Comparison of ENCODE assay signal across 10 cellular contexts in genomic region chr19:13959962-13960862, GRCh38. TPM values are rescaled to one million over a fixed set of nuclear protein-coding genes. Genes with fewer than 3 reads are reported as not detected.
A peak's percentile ranks its signal among the peaks of the same experiment; 100 is the strongest.
DNase-seq lines count a peak whose midpoint lies in the region; ATAC-seq, FAIRE-seq and TF ChIP-seq lines count a peak whose summit lies in the region.
"Had no signal": no experiment of that assay in that cellular context is flagged by ENCODE, and none has a peak within 500 bp of the region (broad histone marks: within the 10 kb centered on the region; RNA-seq: fewer than 3 reads in every experiment).

No MANE protein-coding gene starts in this region.

- no peaks in the 10 kb centered on the region for H3K9me3 ChIP-seq in GM23248 (ENCODE audit: low read depth)
- no peaks in the 10 kb centered on the region for H3K9me3 ChIP-seq in HepG2 (ENCODE audit: low read length)
- H3K9me3 ChIP-seq in ovary: no peaks in the 10 kb centered on the region

- H3K4me2 ChIP-seq in GM23248 (ENCODE audit: unreplicated experiment): no peak overlapping the region
- no peak overlapping the region for H3K4me2 ChIP-seq in HepG2 (ENCODE audit: low read depth, low read length)

- peak; percentile 11 to 33 for ATAC-seq in activated T-cell treated with anti-CD3 and anti-CD28 coated beads, Interleukin-2, amount 50 U/mL, for 72 hours (replicated peaks in 1 of 2)
- peak; percentile 66 for ATAC-seq in HepG2
- no peak for ATAC-seq in HG03039 (IDR thresholded peaks at IDR 0.05; ENCODE audit: unreplicated experiment)

- H3K27me3 Mint-ChIP-seq in activated T-cell treated with anti-CD3 and anti-CD28 coated beads, Interleukin-2, amount 50 U/mL, for 72 hours (ENCODE audit: low read depth): no peaks in the 10 kb centered on the region

- H3K36me3 Mint-ChIP-seq in activated T-cell treated with anti-CD3 and anti-CD28 coated beads, Interleukin-2, amount 50 U/mL, for 72 hours (ENCODE audit: insufficient read depth in 2 of 2): peaks cover 0 to 12% of the 10 kb centered on the region in 2 donors

- peaks cover 9% of the 10 kb centered on the region; the same call in 1 of the 2 replicates for H3F3A ChIP-seq in GM23248 (ENCODE audit: insufficient read depth)

- TF ChIP-seq CTCF in AG09309 (IDR thresholded peaks at IDR 0.05; ENCODE audit: control insufficient read depth, insufficient read depth, low read depth, low read length, missing control alignments): peak; percentile 43
- TF ChIP-seq CTCF in HepG2 (CRISPR knock-in tag; IDR thresholded peaks at IDR 0.05): peak; percentile 57
- no peak for TF ChIP-seq CTCF in ovary (IDR thresholded peaks at IDR 0.05)

- no peaks in the 10 kb centered on the region for H3K9me2 ChIP-seq in GM23248 (ENCODE audit: insufficient read depth)

- no peak for DNase-seq in AG09309 (ENCODE audit: low read depth)
- DNase-seq in GM23248: peak; percentile 40
- no peak for DNase-seq in activated T-cell treated with anti-CD3 and anti-CD28 coated beads, Interleukin-2, amount 50 U/mL, for 72 hours
- DNase-seq in HepG2 (ENCODE audit: low spot score): no peak
- no peak for DNase-seq in ovary
- DNase-seq in middle frontal gyrus (ENCODE audit: extremely low spot score, low spot score): no peak
- DNase-seq in posterior cingulate gyrus: no peak
- DNase-seq: NCI-H2081 had no signal

- no peak overlapping the region for H3K4me3 Mint-ChIP-seq in activated T-cell treated with anti-CD3 and anti-CD28 coated beads, Interleukin-2, amount 50 U/mL, for 72 hours
- H3K4me3 Mint-ChIP-seq: nephron had no signal

- no peaks in the 10 kb centered on the region for H3K4me1 Mint-ChIP-seq in activated T-cell treated with anti-CD3 and anti-CD28 coated beads, Interleukin-2, amount 50 U/mL, for 72 hours (ENCODE audit: low read depth)

- POLR2A ChIA-PET in HepG2 (lab: Yijun Ruan, JAX): no interaction called here

- 89 to 91% methylated on average over 22 to 27 of the region's 27 CpGs for WGBS in GM23248 (ENCODE audit: low coverage in 1 of 2, low lambda C conversion rate in 2 of 2, missing lambda C conversion rate in 2 of 2), 2 experiments
- 97% methylated on average over 23 of the region's 27 CpGs for WGBS in HepG2 (ENCODE audit: low lambda C conversion rate)
- 82 to 88% (median 86%) methylated on average over 27 of the region's 27 CpGs for WGBS in ovary, 3 donors

- in situ Hi-C loops in GM23248 (cut with MboI) (no loop called here), HepG2 (cut with HindIII; ENCODE audit: extremely low pct_ligation_motif_present, low pct_unique_long_range_greater_than_20kb) (no loop called here)

- TF ChIP-seq POLR2A in HepG2 (IDR thresholded peaks at IDR 0.05; ENCODE audit: insufficient read depth in 1 of 2, low read depth in 2 of 2, low read length in 2 of 2) (no peak; a peak in 1 of 4 replicates), ovary (IDR thresholded peaks at IDR 0.05) (no peak)

- H3K9me3 Mint-ChIP-seq in activated T-cell treated with anti-CD3 and anti-CD28 coated beads, Interleukin-2, amount 50 U/mL, for 72 hours: no peaks in the 10 kb centered on the region
- H3K9me3 Mint-ChIP-seq: nephron had no signal

- peaks cover 4% of the 10 kb centered on the region; the same call in 1 of the 2 replicates for H3K36me3 ChIP-seq in GM23248 (ENCODE audit: low read depth)
- H3K36me3 ChIP-seq in HepG2 (replicated peaks in 1 of 2; ENCODE audit: control insufficient read depth in 1 of 2, insufficient read depth in 2 of 2, low read length in 2 of 2): peaks cover 20 to 46% of the 10 kb centered on the region in 2 experiments; a peak in 4 of 5 replicates
- no peaks in the 10 kb centered on the region for H3K36me3 ChIP-seq in ovary

- no peak for FAIRE-seq in HepG2 (lab: Jason Lieb, UNC)

- H3K4me1 ChIP-seq in GM23248 (ENCODE audit: insufficient read depth) (no peaks in the 10 kb centered on the region), HepG2 (ENCODE audit: insufficient read depth, low read length) (no peaks in the 10 kb centered on the region), ovary (ENCODE audit: insufficient read depth) (no peaks in the 10 kb centered on the region)

- no peaks in the 10 kb centered on the region for H4K20me1 ChIP-seq in GM23248 (ENCODE audit: insufficient read depth)
- no peaks in the 10 kb centered on the region for H4K20me1 ChIP-seq in HepG2 (ENCODE audit: insufficient read depth, low read length)

- TF ChIP-seq EP300 in HepG2 (IDR thresholded peaks at IDR 0.05; ENCODE audit: low read depth in 2 of 2, low read length in 2 of 2) (no peak), HepG2 (CRISPR knock-in tag; IDR thresholded peaks at IDR 0.05; ENCODE audit: borderline replicate concordance) (no peak), ovary (IDR thresholded peaks at IDR 0.05) (no peak)

- BruUV-seq in HepG2 (replicated peaks; lab: Mats Ljungman, UMichigan): no TSS peak

- H3K79me2 ChIP-seq in GM23248 (ENCODE audit: insufficient read depth): peaks cover 2% of the 10 kb centered on the region
- no peaks in the 10 kb centered on the region for H3K79me2 ChIP-seq in HepG2 (ENCODE audit: insufficient read depth, low read length)

- H3K4me3 ChIP-seq in AG09309 (ENCODE audit: control insufficient read depth, low read depth, low read length) (no peak overlapping the region), GM23248 (no peak overlapping the region), HepG2 (replicated peaks in 1 of 3; ENCODE audit: insufficient read depth in 1 of 3, low read depth in 2 of 3, low read length in 3 of 3) (no peak overlapping the region), ovary (no peak overlapping the region)

- TF ChIP-seq RAD21 in HepG2 (CRISPR knock-in tag; IDR thresholded peaks at IDR 0.05): no peak

- H2AFZ ChIP-seq in GM23248 (no peak overlapping the region), HepG2 (ENCODE audit: low read length) (no peak overlapping the region)

- H3K9ac ChIP-seq in GM23248 (no peak overlapping the region), HepG2 (ENCODE audit: insufficient read depth, low read depth, low read length) (no peak overlapping the region)

- H3K27me3 ChIP-seq in GM23248 (replicated peaks; ENCODE audit: insufficient read depth) (no peaks in the 10 kb centered on the region), HepG2 (ENCODE audit: control insufficient read depth in 1 of 2, insufficient read depth in 2 of 2, low read length in 2 of 2) (no peaks in the 10 kb centered on the region), ovary (no peaks in the 10 kb centered on the region)

- CTCF ChIA-PET in HepG2 (lab: Yijun Ruan, JAX; ENCODE audit: low intra/inter-chr PET ratio, low total read pairs): no interaction called here

- no peak overlapping the region for H3K27ac ChIP-seq in GM23248
- H3K27ac ChIP-seq in HepG2 (ENCODE audit: extremely low read length, insufficient read depth, low read length): no peak overlapping the region
- no peak overlapping the region for H3K27ac ChIP-seq in ovary

- intact Hi-C loops in HepG2 (cut with micrococcal nuclease; ENCODE audit: unreplicated experiment) (no loop called here), ovary (cut with DNase I) (no loop called here), posterior cingulate gyrus (cut with DNase I) (loop anchor here (10.0 kb wide), 1 partner anchor 55 kb away; the partner anchor contains the start of genes BRME1 and CC2D1A)

- H3K27ac Mint-ChIP-seq in activated T-cell treated with anti-CD3 and anti-CD28 coated beads, Interleukin-2, amount 50 U/mL, for 72 hours: no peak overlapping the region

RNA-seq across cellular contexts. Expression of gene DCAF15, which starts 7.9 kb away (rescaled TPM):
- 10.6 and 11.5 TPM in 2 replicates for total RNA-seq in GM23248 (2014; rRNA removed; shearing (Covaris generic))
- polyA plus RNA-seq in GM23248 (2016; fragmentation: Nextera tagmentation; extraction: Ambion mirVana): 9.3 and 10.5 TPM in 2 replicates
- 10 to 100 TPM; 62.9 to 79.8 TPM for total RNA-seq in activated T-cell treated with anti-CD3 and anti-CD28 coated beads, Interleukin-2, amount 50 U/mL, for 72 hours
- total RNA-seq in HepG2 (2016; rRNA removed; fragmentation: Illumina TruSeq; extraction: Trizol): 8.5 and 14.0 TPM in 2 replicates
- 11.3 and 12.1 TPM in 2 replicates for total RNA-seq in HepG2 (2016; cell fraction: cytosol; rRNA removed; fragmentation: Illumina TruSeq; extraction: Trizol; ENCODE audit: low read depth)
- total RNA-seq in HepG2 (2016; cell fraction: insoluble cytoplasmic fraction; rRNA removed; fragmentation: Illumina TruSeq; extraction: Trizol): 7.3 and 14.2 TPM in 2 replicates
- 13.3 and 15.4 TPM in 2 replicates for total RNA-seq in HepG2 (2016; cell fraction: membrane; rRNA removed; fragmentation: Illumina TruSeq; extraction: Trizol)
- total RNA-seq in HepG2 (2016; cell fraction: nucleus; rRNA removed; fragmentation: Illumina TruSeq; extraction: Trizol): 12.9 and 17.6 TPM in 2 replicates
- 13.5 and 13.6 TPM in 2 replicates for polyA plus RNA-seq in HepG2 (2011; rRNA removed)
- polyA plus RNA-seq in HepG2 (2011; cell fraction: cytosol; rRNA removed): 5.9 and 10.2 TPM in 2 replicates
- polyA plus RNA-seq in HepG2 (2011; cell fraction: nucleus; rRNA removed): 69.0 and 111 TPM in 2 replicates
- polyA plus RNA-seq in HepG2 (2012): 9.5 and 10.5 TPM in 2 replicates
- polyA plus RNA-seq in HepG2 (2016; cell fraction: cytosol; fragmentation: Illumina TruSeq; extraction: Trizol; ENCODE audit: low read depth): 8.3 and 9.9 TPM in 2 replicates
- 15.3 and 20.8 TPM in 2 replicates for polyA plus RNA-seq in HepG2 (2016; cell fraction: insoluble cytoplasmic fraction; fragmentation: Illumina TruSeq; extraction: Trizol; ENCODE audit: low read depth)
- 8.6 TPM in 2 replicates for polyA plus RNA-seq in HepG2 (2016; cell fraction: membrane; fragmentation: Illumina TruSeq; extraction: Trizol; ENCODE audit: low read depth)
- polyA plus RNA-seq in HepG2 (2016; cell fraction: nucleus; fragmentation: Illumina TruSeq; extraction: Trizol; ENCODE audit: insufficient read depth, low read depth): 52.7 and 54.2 TPM in 2 replicates
- polyA minus RNA-seq in HepG2 (2011; rRNA and poly(A)+ RNA removed; ENCODE audit: low replicate concordance): 18.8 and 26.1 TPM in 2 replicates
- 6.5 and 8.8 TPM in 2 replicates for polyA minus RNA-seq in HepG2 (2011; cell fraction: cytosol; rRNA and poly(A)+ RNA removed)
- polyA minus RNA-seq in HepG2 (2011; cell fraction: nucleus; rRNA and poly(A)+ RNA removed): 12.1 and 15.6 TPM in 2 replicates
- 10 to 100 TPM; 11.1 to 28.0 (median 23.4) TPM for total RNA-seq in ovary
- 10 to 100 TPM in 1 of 2 donors, 1 to 10 TPM in 1; 5.0 to 29.1 TPM for polyA plus RNA-seq in ovary

RNA-seq across cellular contexts. Expression of gene PODNL1, which starts 22.0 kb away (rescaled TPM):
- total RNA-seq in GM23248 (2014; rRNA removed; shearing (Covaris generic)): 6.2 and 9.2 TPM in 2 replicates
- polyA plus RNA-seq in GM23248 (2016; fragmentation: Nextera tagmentation; extraction: Ambion mirVana) (36.8 and 45.3 TPM in 2 replicates), HepG2 (2011; rRNA removed) (0.18 TPM in 1 of 2 replicates, not detected in the other), ovary (1 to 10 TPM in 1 of 2 donors, under 1 TPM in 1; 0.63 to 3.7 TPM)
- total RNA-seq in activated T-cell treated with anti-CD3 and anti-CD28 coated beads, Interleukin-2, amount 50 U/mL, for 72 hours: under 1 TPM in 1 of 2 donors, not detected in 1; 0.81 TPM
- total RNA-seq in HepG2 (2016; rRNA removed; fragmentation: Illumina TruSeq; extraction: Trizol) (not detected in 2 replicates), ovary (1 to 10 TPM in 5 of 7 donors, under 1 TPM in 2; 0.48 to 3.8 (median 1.4) TPM)
- not detected in 2 replicates for total RNA-seq in HepG2 (2016; cell fraction: cytosol; rRNA removed; fragmentation: Illumina TruSeq; extraction: Trizol; ENCODE audit: low read depth)
- total RNA-seq in HepG2 (2016; cell fraction: insoluble cytoplasmic fraction; rRNA removed; fragmentation: Illumina TruSeq; extraction: Trizol): not detected in 2 replicates
- total RNA-seq in HepG2 (2016; cell fraction: membrane; rRNA removed; fragmentation: Illumina TruSeq; extraction: Trizol): 0.17 TPM in 1 of 2 replicates, not detected in the other
- total RNA-seq in HepG2 (2016; cell fraction: nucleus; rRNA removed; fragmentation: Illumina TruSeq; extraction: Trizol): not detected in 2 replicates
- 0.15 TPM in 1 of 2 replicates, not detected in the other for polyA plus RNA-seq in HepG2 (2011; cell fraction: cytosol; rRNA removed)
- 0.26 TPM in 2 replicates for polyA plus RNA-seq in HepG2 (2011; cell fraction: nucleus; rRNA removed)
- polyA plus RNA-seq in HepG2 (2012): 0.19 and 0.24 TPM in 2 replicates
- not detected in 2 replicates for polyA plus RNA-seq in HepG2 (2016; cell fraction: cytosol; fragmentation: Illumina TruSeq; extraction: Trizol; ENCODE audit: low read depth)
- polyA plus RNA-seq in HepG2 (2016; cell fraction: insoluble cytoplasmic fraction; fragmentation: Illumina TruSeq; extraction: Trizol; ENCODE audit: low read depth): not detected in 2 replicates
- not detected in 2 replicates for polyA plus RNA-seq in HepG2 (2016; cell fraction: membrane; fragmentation: Illumina TruSeq; extraction: Trizol; ENCODE audit: low read depth)
- polyA plus RNA-seq in HepG2 (2016; cell fraction: nucleus; fragmentation: Illumina TruSeq; extraction: Trizol; ENCODE audit: insufficient read depth, low read depth): not detected in 2 replicates
- 0.54 TPM in 1 of 2 replicates, not detected in the other for polyA minus RNA-seq in HepG2 (2011; rRNA and poly(A)+ RNA removed; ENCODE audit: low replicate concordance)
- polyA minus RNA-seq in HepG2 (2011; cell fraction: cytosol; rRNA and poly(A)+ RNA removed): not detected in 2 replicates
- not detected in 2 replicates for polyA minus RNA-seq in HepG2 (2011; cell fraction: nucleus; rRNA and poly(A)+ RNA removed)

RNA-seq across cellular contexts. Expression of gene RFX1, which starts 45.9 kb away (rescaled TPM):
- total RNA-seq in GM23248 (2014; rRNA removed; shearing (Covaris generic)): 1.9 and 2.5 TPM in 2 replicates
- 1.6 and 1.7 TPM in 2 replicates for polyA plus RNA-seq in GM23248 (2016; fragmentation: Nextera tagmentation; extraction: Ambion mirVana)
- 10 to 100 TPM; 11.4 to 11.9 TPM for total RNA-seq in activated T-cell treated with anti-CD3 and anti-CD28 coated beads, Interleukin-2, amount 50 U/mL, for 72 hours
- total RNA-seq in HepG2 (2016; rRNA removed; fragmentation: Illumina TruSeq; extraction: Trizol): 1.3 and 1.4 TPM in 2 replicates
- 0.62 and 1.0 TPM in 2 replicates for total RNA-seq in HepG2 (2016; cell fraction: cytosol; rRNA removed; fragmentation: Illumina TruSeq; extraction: Trizol; ENCODE audit: low read depth)
- 1.2 and 1.9 TPM in 2 replicates for total RNA-seq in HepG2 (2016; cell fraction: insoluble cytoplasmic fraction; rRNA removed; fragmentation: Illumina TruSeq; extraction: Trizol)
- 1.2 and 1.6 TPM in 2 replicates for total RNA-seq in HepG2 (2016; cell fraction: membrane; rRNA removed; fragmentation: Illumina TruSeq; extraction: Trizol)
- total RNA-seq in HepG2 (2016; cell fraction: nucleus; rRNA removed; fragmentation: Illumina TruSeq; extraction: Trizol): 2.1 and 2.3 TPM in 2 replicates
- 0.56 and 1.1 TPM in 2 replicates for polyA plus RNA-seq in HepG2 (2011; rRNA removed)
- polyA plus RNA-seq in HepG2 (2011; cell fraction: cytosol; rRNA removed): 0.14 and 0.17 TPM in 2 replicates
- 5.8 and 9.2 TPM in 2 replicates for polyA plus RNA-seq in HepG2 (2011; cell fraction: nucleus; rRNA removed)
- polyA plus RNA-seq in HepG2 (2012): 2.1 and 3.0 TPM in 2 replicates
- 0.23 and 0.45 TPM in 2 replicates for polyA plus RNA-seq in HepG2 (2016; cell fraction: cytosol; fragmentation: Illumina TruSeq; extraction: Trizol; ENCODE audit: low read depth)
- polyA plus RNA-seq in HepG2 (2016; cell fraction: insoluble cytoplasmic fraction; fragmentation: Illumina TruSeq; extraction: Trizol; ENCODE audit: low read depth): 1.9 and 3.5 TPM in 2 replicates
- 0.90 and 1.1 TPM in 2 replicates for polyA plus RNA-seq in HepG2 (2016; cell fraction: membrane; fragmentation: Illumina TruSeq; extraction: Trizol; ENCODE audit: low read depth)
- 8.9 and 9.5 TPM in 2 replicates for polyA plus RNA-seq in HepG2 (2016; cell fraction: nucleus; fragmentation: Illumina TruSeq; extraction: Trizol; ENCODE audit: insufficient read depth, low read depth)
- 1.2 and 1.4 TPM in 2 replicates for polyA minus RNA-seq in HepG2 (2011; rRNA and poly(A)+ RNA removed; ENCODE audit: low replicate concordance)
- 1.5 and 2.4 TPM in 2 replicates for polyA minus RNA-seq in HepG2 (2011; cell fraction: cytosol; rRNA and poly(A)+ RNA removed)
- 1.1 and 3.0 TPM in 2 replicates for polyA minus RNA-seq in HepG2 (2011; cell fraction: nucleus; rRNA and poly(A)+ RNA removed)
- total RNA-seq in ovary: 10 to 100 TPM in 5 of 7 donors, 1 to 10 TPM in 2; 2.4 to 16.1 (median 14.7) TPM
- polyA plus RNA-seq in ovary: 1 to 10 TPM; 1.2 to 7.6 TPM

RNA-seq across cellular contexts. Expression of gene CC2D1A, which starts 54.2 kb away (rescaled TPM):
- total RNA-seq in GM23248 (2014; rRNA removed; shearing (Covaris generic)): 20.6 and 22.8 TPM in 2 replicates
- 15.8 and 16.9 TPM in 2 replicates for polyA plus RNA-seq in GM23248 (2016; fragmentation: Nextera tagmentation; extraction: Ambion mirVana)
- 10 to 100 TPM; 39.4 to 44.7 TPM for total RNA-seq in activated T-cell treated with anti-CD3 and anti-CD28 coated beads, Interleukin-2, amount 50 U/mL, for 72 hours
- total RNA-seq in HepG2 (2016; rRNA removed; fragmentation: Illumina TruSeq; extraction: Trizol): 6.4 and 9.7 TPM in 2 replicates
- 5.0 and 5.7 TPM in 2 replicates for total RNA-seq in HepG2 (2016; cell fraction: cytosol; rRNA removed; fragmentation: Illumina TruSeq; extraction: Trizol; ENCODE audit: low read depth)
- total RNA-seq in HepG2 (2016; cell fraction: insoluble cytoplasmic fraction; rRNA removed; fragmentation: Illumina TruSeq; extraction: Trizol): 4.7 and 10.2 TPM in 2 replicates
- 5.3 and 5.8 TPM in 2 replicates for total RNA-seq in HepG2 (2016; cell fraction: membrane; rRNA removed; fragmentation: Illumina TruSeq; extraction: Trizol)
- total RNA-seq in HepG2 (2016; cell fraction: nucleus; rRNA removed; fragmentation: Illumina TruSeq; extraction: Trizol): 9.4 and 12.9 TPM in 2 replicates
- polyA plus RNA-seq in HepG2 (2011; rRNA removed): 11.5 and 17.0 TPM in 2 replicates
- 4.6 and 5.8 TPM in 2 replicates for polyA plus RNA-seq in HepG2 (2011; cell fraction: cytosol; rRNA removed)
- polyA plus RNA-seq in HepG2 (2011; cell fraction: nucleus; rRNA removed): 100 and 116 TPM in 2 replicates
- 16.4 and 23.4 TPM in 2 replicates for polyA plus RNA-seq in HepG2 (2012)
- 1.2 and 1.8 TPM in 2 replicates for polyA plus RNA-seq in HepG2 (2016; cell fraction: cytosol; fragmentation: Illumina TruSeq; extraction: Trizol; ENCODE audit: low read depth)
- polyA plus RNA-seq in HepG2 (2016; cell fraction: insoluble cytoplasmic fraction; fragmentation: Illumina TruSeq; extraction: Trizol; ENCODE audit: low read depth): 9.0 and 11.9 TPM in 2 replicates
- 2.8 and 3.2 TPM in 2 replicates for polyA plus RNA-seq in HepG2 (2016; cell fraction: membrane; fragmentation: Illumina TruSeq; extraction: Trizol; ENCODE audit: low read depth)
- polyA plus RNA-seq in HepG2 (2016; cell fraction: nucleus; fragmentation: Illumina TruSeq; extraction: Trizol; ENCODE audit: insufficient read depth, low read depth): 55.9 and 56.2 TPM in 2 replicates
- polyA minus RNA-seq in HepG2 (2011; rRNA and poly(A)+ RNA removed; ENCODE audit: low replicate concordance): 13.2 and 19.3 TPM in 2 replicates
- polyA minus RNA-seq in HepG2 (2011; cell fraction: cytosol; rRNA and poly(A)+ RNA removed): 4.7 and 6.5 TPM in 2 replicates
- polyA minus RNA-seq in HepG2 (2011; cell fraction: nucleus; rRNA and poly(A)+ RNA removed): 20.1 and 21.6 TPM in 2 replicates
- total RNA-seq in ovary: 10 to 100 TPM; 21.0 to 38.1 (median 29.7) TPM
- polyA plus RNA-seq in ovary: 10 to 100 TPM; 13.1 to 24.1 TPM

RNA-seq across cellular contexts. Expression of gene BRME1, which starts 54.3 kb away (rescaled TPM):
- total RNA-seq in GM23248 (2014; rRNA removed; shearing (Covaris generic)): 0.11 TPM in 1 of 2 replicates, not detected in the other
- polyA plus RNA-seq in GM23248 (2016; fragmentation: Nextera tagmentation; extraction: Ambion mirVana): 0.63 and 2.1 TPM in 2 replicates
- total RNA-seq in activated T-cell treated with anti-CD3 and anti-CD28 coated beads, Interleukin-2, amount 50 U/mL, for 72 hours: 10 to 100 TPM; 13.2 to 15.7 TPM
- total RNA-seq in HepG2 (2016; rRNA removed; fragmentation: Illumina TruSeq; extraction: Trizol): 0.84 and 1.5 TPM in 2 replicates
- 0.35 and 0.40 TPM in 2 replicates for total RNA-seq in HepG2 (2016; cell fraction: cytosol; rRNA removed; fragmentation: Illumina TruSeq; extraction: Trizol; ENCODE audit: low read depth)
- 1.1 TPM in 2 replicates for total RNA-seq in HepG2 (2016; cell fraction: insoluble cytoplasmic fraction; rRNA removed; fragmentation: Illumina TruSeq; extraction: Trizol)
- 0.25 and 0.69 TPM in 2 replicates for total RNA-seq in HepG2 (2016; cell fraction: membrane; rRNA removed; fragmentation: Illumina TruSeq; extraction: Trizol)
- total RNA-seq in HepG2 (2016; cell fraction: nucleus; rRNA removed; fragmentation: Illumina TruSeq; extraction: Trizol): 1.2 and 1.3 TPM in 2 replicates
- polyA plus RNA-seq in HepG2 (2011; rRNA removed): 0.74 and 0.91 TPM in 2 replicates
- 0.55 and 0.72 TPM in 2 replicates for polyA plus RNA-seq in HepG2 (2011; cell fraction: cytosol; rRNA removed)
- 5.7 and 8.2 TPM in 2 replicates for polyA plus RNA-seq in HepG2 (2011; cell fraction: nucleus; rRNA removed)
- polyA plus RNA-seq in HepG2 (2012): 1.3 and 1.8 TPM in 2 replicates
- 0.09 TPM in 1 of 2 replicates, not detected in the other for polyA plus RNA-seq in HepG2 (2016; cell fraction: cytosol; fragmentation: Illumina TruSeq; extraction: Trizol; ENCODE audit: low read depth)
- 1.1 and 1.8 TPM in 2 replicates for polyA plus RNA-seq in HepG2 (2016; cell fraction: insoluble cytoplasmic fraction; fragmentation: Illumina TruSeq; extraction: Trizol; ENCODE audit: low read depth)
- 0.23 and 0.31 TPM in 2 replicates for polyA plus RNA-seq in HepG2 (2016; cell fraction: membrane; fragmentation: Illumina TruSeq; extraction: Trizol; ENCODE audit: low read depth)
- polyA plus RNA-seq in HepG2 (2016; cell fraction: nucleus; fragmentation: Illumina TruSeq; extraction: Trizol; ENCODE audit: insufficient read depth, low read depth): 5.8 and 5.9 TPM in 2 replicates
- 1.2 and 5.8 TPM in 2 replicates for polyA minus RNA-seq in HepG2 (2011; rRNA and poly(A)+ RNA removed; ENCODE audit: low replicate concordance)
- 1.3 TPM in 1 of 2 replicates, not detected in the other for polyA minus RNA-seq in HepG2 (2011; cell fraction: cytosol; rRNA and poly(A)+ RNA removed)
- 2.2 and 2.4 TPM in 2 replicates for polyA minus RNA-seq in HepG2 (2011; cell fraction: nucleus; rRNA and poly(A)+ RNA removed)
- 1 to 10 TPM; 1.3 to 3.7 (median 2.3) TPM for total RNA-seq in ovary
- 1 to 10 TPM in 1 of 2 donors, under 1 TPM in 1; 0.57 to 2.8 TPM for polyA plus RNA-seq in ovary

Comparison
In these comparisons a context has a peak if more than half of its experiments do, and no peak if none do; other contexts are left out.
1. CTCF ChIP-seq: peak in AG09309 (single experiment) and HepG2 (single experiment); none in ovary (0 of 3).